ENCODE assay signal across 11 cellular contexts in genomic region chr7:126450269-126450671, GRCh38.
DNase-seq lines count a peak whose midpoint lies in the region; ATAC-seq and TF ChIP-seq lines count a peak whose summit lies in the region.
"Had no signal": no experiment of that assay in that cellular context is flagged by ENCODE, and none has a peak within 500 bp of the region (broad histone marks: within the 10 kb centered on the region; RNA-seq: fewer than 3 reads in every experiment).

No MANE protein-coding gene starts in this region.

- no peaks in the 10 kb centered on the region for H3K9me3 ChIP-seq in A673 (ENCODE audit: low read depth, low read length, poor library complexity, severe bottlenecking)
- H3K9me3 ChIP-seq in uterus = no peaks in the 10 kb centered on the region
- H3K9me3 ChIP-seq in Peyer's patch = no peaks in the 10 kb centered on the region

- no peak overlapping the region for H3K27ac ChIP-seq in A673 (ENCODE audit: low read depth, low read length, poor library complexity, severe bottlenecking)
- H3K27ac ChIP-seq in uterus = no peak overlapping the region
- H3K27ac ChIP-seq in Peyer's patch = no peak overlapping the region

- intact Hi-C loops in A673 (cut with micrococcal nuclease; ENCODE audit: unreplicated experiment) = no loop called here
- intact Hi-C loops in uterus (cut with DNase I; ENCODE audit: low total_unique reads) = no loop called here

- H3K36me3 ChIP-seq in A673 (ENCODE audit: insufficient read depth, low read length, poor library complexity, severe bottlenecking) = no peaks in the 10 kb centered on the region
- no peaks in the 10 kb centered on the region for H3K36me3 ChIP-seq in uterus
- H3K36me3 ChIP-seq in Peyer's patch = no peaks in the 10 kb centered on the region

- no TSS peak for BruUV-seq in A673 (replicated peaks; lab: Mats Ljungman, UMichigan)

- no peak overlapping the region for H3K4me3 ChIP-seq in A673 (ENCODE audit: low read depth, low read length, poor library complexity, severe bottlenecking)
- no peak overlapping the region for H3K4me3 ChIP-seq in uterus
- H3K4me3 ChIP-seq in Peyer's patch = no peak overlapping the region

- POLR2A ChIA-PET in A673 (lab: Charles Lee; ENCODE audit: low non-redundant PET) = no interaction called here

- no peak for TF ChIP-seq POLR2A in uterus (IDR thresholded peaks at IDR 0.05)
- no peak for TF ChIP-seq POLR2A in Peyer's patch (IDR thresholded peaks at IDR 0.05)

- H3K27me3 ChIP-seq in A673 (replicated peaks; ENCODE audit: insufficient read depth, low read depth, low read length, poor library complexity) (no peaks in the 10 kb centered on the region), uterus (no peaks in the 10 kb centered on the region), Peyer's patch (no peaks in the 10 kb centered on the region)

- peak; percentile 95 for ATAC-seq in GM18873 (IDR thresholded peaks at IDR 0.05; ENCODE audit: low FRiP score, unreplicated experiment)
- peak; percentile 95 for ATAC-seq in GM21825 (IDR thresholded peaks at IDR 0.05; ENCODE audit: unreplicated experiment)
- ATAC-seq in HG03442 (IDR thresholded peaks at IDR 0.05; ENCODE audit: unreplicated experiment) = peak; percentile 95

- H3K4me1 ChIP-seq in A673 (ENCODE audit: insufficient read depth, low read length, poor library complexity, severe bottlenecking) = peaks cover 5% of the 10 kb centered on the region
- no peaks in the 10 kb centered on the region for H3K4me1 ChIP-seq in uterus
- H3K4me1 ChIP-seq in Peyer's patch = no peaks in the 10 kb centered on the region

- TF ChIP-seq CTCF in A673 (conservative IDR thresholded peaks at IDR 0.05; ENCODE audit: low read depth, low read length) (no peak), uterus (IDR thresholded peaks at IDR 0.05) (no peak), Peyer's patch (IDR thresholded peaks at IDR 0.05) (no peak)

- DNase-seq in germinal center (ENCODE audit: low spot score) (peak; percentile 3), A673 (ENCODE audit: low spot score) (no peak), NCI-H1436 (lab: John Stamatoyannopoulos, UW) (no peak), uterus (no peak), Peyer's patch (no peak)
- DNase-seq: activated CD4-positive, alpha-beta memory T cell treated with anti-CD3 and anti-CD28 coated beads for 36 hours; central memory CD4-positive, alpha-beta T cell; DMS79 had no signal

- CTCF ChIA-PET in A673 (lab: Charles Lee) = interaction anchor here (0.7 kb wide), 1 partner anchor 8 kb away, joined by 3 read pairs; no protein-coding TSS in a partner anchor
